In the genomic region with DNA sequence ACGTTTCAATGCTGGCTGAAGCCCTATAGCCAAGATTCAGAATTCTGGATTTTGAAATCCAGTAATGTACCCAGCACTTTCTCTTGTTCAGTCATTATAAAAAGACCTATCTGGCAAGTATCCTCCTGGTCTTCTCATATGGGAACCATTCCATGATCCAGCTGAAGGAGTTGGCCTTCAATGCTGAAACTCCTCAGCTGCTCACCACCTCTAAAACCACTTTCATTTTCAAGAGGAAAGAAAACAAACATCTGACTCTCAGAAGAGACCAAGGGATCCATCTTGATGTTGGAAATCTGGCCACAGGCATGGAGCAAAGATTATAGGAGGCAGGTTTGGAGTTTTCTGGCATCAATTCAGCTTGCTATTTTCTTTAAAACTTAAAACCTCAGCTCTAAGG, we compare ENCODE assay signal across 18 cellular contexts.
A peak's percentile ranks its signal among the peaks of the same experiment; 100 is the strongest.
DNase-seq lines count a peak whose midpoint lies in the region; ATAC-seq, FAIRE-seq and TF ChIP-seq lines count a peak whose summit lies in the region.
"Had no signal": no experiment of that assay in that cellular context is flagged by ENCODE, and none has a peak within 500 bp of the region (broad histone marks: within the 10 kb centered on the region; RNA-seq: fewer than 3 reads in every experiment).

No MANE protein-coding gene starts in this region.

- TF ChIP-seq RAD21 in A549 (conservative IDR thresholded peaks at IDR 0.05 in 1 of 2, IDR thresholded peaks at IDR 0.05 in 1 of 2), result no peak

- DNase-seq in A549 (ENCODE audit: low read depth in 1 of 2, low spot score in 1 of 2) (no peak), H4 (ENCODE audit: low spot score) (peak; percentile 59), amniotic epithelial cell (ENCODE audit: low read depth) (peak; percentile 28), hepatic stellate cell (ENCODE audit: low spot score) (peak; percentile 29), GM20000 (ENCODE audit: low spot score) (no peak), lower leg skin (ENCODE audit: low spot score in 2 of 2) (no peak), HPDE6-E6E7 (ENCODE audit: extremely low spot score) (no peak)
- DNase-seq: activated CD4-positive, CD25-positive, alpha-beta regulatory T cell treated with anti-CD3 and anti-CD28 coated beads, Interleukin-2, amount 50 U/mL, for 72 hours; activated CD8-positive, alpha-beta memory T cell treated with anti-CD3 and anti-CD28 coated beads, Interleukin-2, amount 50 U/mL, for 48 hours; activated naive CD4-positive, alpha-beta T cell treated with anti-CD3 and anti-CD28 coated beads, Interleukin-2, amount 50 U/mL, for 16 hours; hypothalamus; NCI-H1092; NCI-H2171 treated with DMSO at 0.1 percent for 48 hours; T-cell had no signal

- H3K4me3 ChIP-seq in A549, result no peak overlapping the region
- no peak overlapping the region for H3K4me3 ChIP-seq in lower leg skin (ENCODE audit: low read depth, poor library complexity, severe bottlenecking)
- H3K4me3 ChIP-seq: lung, suprapubic skin had no signal

- ATAC-seq in A549 (no peak), HG02938 (IDR thresholded peaks at IDR 0.05; ENCODE audit: unreplicated experiment) (no peak)
- ATAC-seq: T-cell had no signal

- TF ChIP-seq CTCF in A549 (IDR thresholded peaks at IDR 0.05) (no peak), GM20000 (IDR thresholded peaks at IDR 0.05; ENCODE audit: extremely low read depth, missing control alignments) (no peak), lower leg skin (IDR thresholded peaks at IDR 0.05) (no peak)

- H3K9me3 ChIP-seq in A549, result no peaks in the 10 kb centered on the region
- H3K9me3 ChIP-seq: suprapubic skin had no signal

- H3K27ac ChIP-seq in A549, result no peak overlapping the region
- H3K27ac ChIP-seq: suprapubic skin had no signal

- peak overlapping the region; percentile 22; the same call in 1 of the 3 replicates for H3K4me2 ChIP-seq in A549

- peak; percentile 18 for FAIRE-seq in A549 (lab: Jason Lieb, UNC)
- FAIRE-seq: D721Med had no signal

- TF ChIP-seq POLR2A in A549 (IDR thresholded peaks at IDR 0.05; ENCODE audit: low read length) (no peak), lower leg skin (IDR thresholded peaks at IDR 0.05) (no peak)

- WGBS in A549 (ENCODE audit: missing lambda C conversion rate), result 90% methylated on average over 1 of the region's 1 CpG
- WGBS in lower leg skin, 2 donors, result 53 to 57% methylated on average over 1 of the region's 1 CpG

- no peak for TF ChIP-seq EP300 in A549 (IDR thresholded peaks at IDR 0.05)

- intact Hi-C loops in lower leg skin (cut with DNase I; ENCODE audit: low total_unique reads), result loop anchor here (5.0 kb wide), 1 partner anchor 678 kb away; no protein-coding TSS in a partner anchor

- CTCF ChIA-PET in A549 (lab: Yijun Ruan, JAX), result interaction anchor here (0.9 to 8.5 kb wide), 8 partner anchors 10 to 310 kb away, joined by 3 to 167 read pairs (median 4); no protein-coding TSS in a partner anchor

- peaks cover 17% of the 10 kb centered on the region; the same call in 2 of the 3 replicates for H3K4me1 ChIP-seq in A549

- POLR2A ChIA-PET in A549 (lab: Yijun Ruan, JAX), result no interaction called here

TF ChIP-seq in A549, 52 proteins besides CTCF, POLR2A, EP300 and RAD21:
- TF ChIP-seq NFE2L2 (conservative IDR thresholded peaks at IDR 0.05; ENCODE audit: low read length) (no peak), ZFP36 (IDR thresholded peaks at IDR 0.05; ENCODE audit: borderline replicate concordance, partially characterized antibody) (no peak), CEBPB (IDR thresholded peaks at IDR 0.05) (no peak), ZC3H11A (IDR thresholded peaks at IDR 0.05) (no peak), NR3C1 (IDR thresholded peaks at IDR 0.05) (no peak), RFX5 (IDR thresholded peaks at IDR 0.05) (no peak), SMC3 (IDR thresholded peaks at IDR 0.05) (no peak)
- TF ChIP-seq, protein P1, sequence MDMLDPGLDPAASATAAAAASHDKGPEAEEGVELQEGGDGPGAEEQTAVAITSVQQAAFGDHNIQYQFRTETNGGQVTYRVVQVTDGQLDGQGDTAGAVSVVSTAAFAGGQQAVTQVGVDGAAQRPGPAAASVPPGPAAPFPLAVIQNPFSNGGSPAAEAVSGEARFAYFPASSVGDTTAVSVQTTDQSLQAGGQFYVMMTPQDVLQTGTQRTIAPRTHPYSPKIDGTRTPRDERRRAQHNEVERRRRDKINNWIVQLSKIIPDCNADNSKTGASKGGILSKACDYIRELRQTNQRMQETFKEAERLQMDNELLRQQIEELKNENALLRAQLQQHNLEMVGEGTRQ (IDR thresholded peaks at IDR 0.05), result no peak

Comparison
In these comparisons a context has a peak if more than half of its experiments do, and no peak if none do; other contexts are left out.
1. DNase-seq: peak in H4 (single experiment), amniotic epithelial cell (single experiment) and hepatic stellate cell (single experiment); none in A549 (0 of 2), GM20000 (single experiment), lower leg skin (0 of 2) and HPDE6-E6E7 (single experiment).